Comparison of ENCODE assay signal across 9 cellular contexts in genomic region chr1:202615501-202616354, GRCh38.
A peak's percentile ranks its signal among the peaks of the same experiment; 100 is the strongest.
DNase-seq lines count a peak whose midpoint lies in the region; ATAC-seq and TF ChIP-seq lines count a peak whose summit lies in the region.
"Had no signal": no experiment of that assay in that cellular context is flagged by ENCODE, and none has a peak within 500 bp of the region (broad histone marks: within the 10 kb centered on the region; RNA-seq: fewer than 3 reads in every experiment).

No MANE protein-coding gene starts in this region.

- peak overlapping the region; percentile 9 to 17 for H3K27ac Mint-ChIP-seq in activated naive CD4-positive, alpha-beta T cell treated with anti-CD3 and anti-CD28 coated beads, Interleukin-2, amount 50 U/mL, for 72 hours
- no peak overlapping the region for H3K27ac Mint-ChIP-seq in activated naive CD4-positive, alpha-beta T cell treated with anti-CD3 and anti-CD28 coated beads, Interleukin-2, amount 10 ng/mL, durations not matched to agents 7 days and 5 days

- TF ChIP-seq CTCF in smooth muscle cell (IDR thresholded peaks at IDR 0.05; ENCODE audit: borderline replicate concordance, insufficient read depth, poor library complexity, severe bottlenecking) = no peak

- H3K9me3 ChIP-seq in smooth muscle cell (replicated peaks; ENCODE audit: low read depth) = no peaks in the 10 kb centered on the region

- H3K4me1 ChIP-seq in smooth muscle cell (ENCODE audit: low read depth) = peaks cover 6% of the 10 kb centered on the region

- peak in 1 of 2 donors; percentile 59 for ATAC-seq in activated naive CD4-positive, alpha-beta T cell treated with anti-CD3 and anti-CD28 coated beads, Interleukin-2, amount 50 U/mL, for 72 hours
- ATAC-seq in HG02973 (IDR thresholded peaks at IDR 0.05; ENCODE audit: unreplicated experiment) = peak; percentile 78

- peaks cover 20% of the 10 kb centered on the region for H3K4me1 Mint-ChIP-seq in activated naive CD4-positive, alpha-beta T cell treated with anti-CD3 and anti-CD28 coated beads, Interleukin-2, amount 10 ng/mL, durations not matched to agents 7 days and 5 days

- H3F3A ChIP-seq in smooth muscle cell (ENCODE audit: low read depth) = peaks cover 3% of the 10 kb centered on the region

- H3K4me2 ChIP-seq in smooth muscle cell = peak overlapping the region; percentile 68

- WGBS in smooth muscle cell (ENCODE audit: low lambda C conversion rate) = 25% methylated on average over 11 of the region's 11 CpGs

- no peaks in the 10 kb centered on the region for H3K36me3 ChIP-seq in smooth muscle cell (ENCODE audit: low read depth)

- H3K4me3 ChIP-seq in smooth muscle cell = no peak overlapping the region

- CTCF ChIA-PET in activated naive CD4-positive, alpha-beta T cell treated with anti-CD3 and anti-CD28 coated beads, Interleukin-2, amount 10 ng/mL, durations not matched to agents 7 days and 5 days (lab: Charles Lee) = interaction anchor here (1.0 to 1.9 kb wide), 2 partner anchors 11 to 15 kb away, joined by 3 to 6 read pairs; no protein-coding TSS in a partner anchor

- H2AFZ ChIP-seq in smooth muscle cell (ENCODE audit: low read depth) = no peak overlapping the region

- no peaks in the 10 kb centered on the region for H4K20me1 ChIP-seq in smooth muscle cell (ENCODE audit: low read depth)

- no peaks in the 10 kb centered on the region for H3K36me3 Mint-ChIP-seq in activated naive CD4-positive, alpha-beta T cell treated with anti-CD3 and anti-CD28 coated beads, Interleukin-2, amount 50 U/mL, for 72 hours
- H3K36me3 Mint-ChIP-seq in activated naive CD4-positive, alpha-beta T cell treated with anti-CD3 and anti-CD28 coated beads, Interleukin-2, amount 10 ng/mL, durations not matched to agents 7 days and 5 days = no peaks in the 10 kb centered on the region

- H3K79me2 ChIP-seq in smooth muscle cell (ENCODE audit: low read depth) = no peaks in the 10 kb centered on the region

- no peak overlapping the region for H3K9ac ChIP-seq in smooth muscle cell (ENCODE audit: low read depth)

- H3K27me3 Mint-ChIP-seq in activated naive CD4-positive, alpha-beta T cell treated with anti-CD3 and anti-CD28 coated beads, Interleukin-2, amount 10 ng/mL, durations not matched to agents 7 days and 5 days = peaks cover 67% of the 10 kb centered on the region

- no peak overlapping the region for H3K4me3 Mint-ChIP-seq in activated naive CD4-positive, alpha-beta T cell treated with anti-CD3 and anti-CD28 coated beads, Interleukin-2, amount 10 ng/mL, durations not matched to agents 7 days and 5 days

- H3K27me3 ChIP-seq in smooth muscle cell (ENCODE audit: low read depth) = no peaks in the 10 kb centered on the region

- DNase-seq in activated naive CD4-positive, alpha-beta T cell treated with anti-CD3 and anti-CD28 coated beads, Interleukin-2, amount 50 U/mL, for 72 hours (ENCODE audit: low spot score in 2 of 2) = no peak
- DNase-seq in activated naive CD4-positive, alpha-beta T cell treated with anti-CD3 and anti-CD28 coated beads, Interleukin-2, amount 10 ng/mL, durations not matched to agents 7 days and 5 days = no peak
- DNase-seq in RPMI8226 (peak; percentile 91), foreskin melanocyte (peak; percentile 71), smooth muscle cell (lab: John Stamatoyannopoulos, UW; ENCODE audit: unreplicated experiment) (peak; percentile 76), cerebellar nuclear complex (lab: John Stamatoyannopoulos, UW) (no peak)
- DNase-seq in stimulated activated CD4-positive, alpha-beta T cell treated with anti-CD3 and anti-CD28 coated beads, Interleukin-4, amount 100 ng/mL, for 24 hours = no peak

- H3K9me3 Mint-ChIP-seq in activated naive CD4-positive, alpha-beta T cell treated with anti-CD3 and anti-CD28 coated beads, Interleukin-2, amount 50 U/mL, for 72 hours = no peaks in the 10 kb centered on the region
- no peaks in the 10 kb centered on the region for H3K9me3 Mint-ChIP-seq in activated naive CD4-positive, alpha-beta T cell treated with anti-CD3 and anti-CD28 coated beads, Interleukin-2, amount 10 ng/mL, durations not matched to agents 7 days and 5 days

- H3K27ac ChIP-seq in smooth muscle cell (ENCODE audit: low read depth) = peak overlapping the region; percentile 61
- H3K27ac ChIP-seq: C4-2B had no signal

Comparison
In these comparisons a context has a peak if more than half of its experiments do, and no peak if none do; other contexts are left out.
1. DNase-seq: peak in RPMI8226 (single experiment), foreskin melanocyte (single experiment) and smooth muscle cell (single experiment); none in activated naive CD4-positive, alpha-beta T cell treated with anti-CD3 and anti-CD28 coated beads, Interleukin-2, amount 50 U/mL, for 72 hours (0 of 2), activated naive CD4-positive, alpha-beta T cell treated with anti-CD3 and anti-CD28 coated beads, Interleukin-2, amount 10 ng/mL, durations not matched to agents 7 days and 5 days (single experiment), stimulated activated CD4-positive, alpha-beta T cell treated with anti-CD3 and anti-CD28 coated beads, Interleukin-4, amount 100 ng/mL, for 24 hours (single experiment) and cerebellar nuclear complex (0 of 2).